In genomic region chr4:54547299-54548097, GRCh38 we compare ENCODE assay signal across 11 cellular contexts.
DNase-seq lines count a peak whose midpoint lies in the region; ATAC-seq, FAIRE-seq and TF ChIP-seq lines count a peak whose summit lies in the region.
"Had no signal": no experiment of that assay in that cellular context is flagged by ENCODE, and none has a peak within 500 bp of the region (broad histone marks: within the 10 kb centered on the region; RNA-seq: fewer than 3 reads in every experiment).

No MANE protein-coding gene starts in this region.

- intact Hi-C loops in HepG2 (cut with micrococcal nuclease; ENCODE audit: unreplicated experiment): no loop called here
- intact Hi-C loops in right lobe of liver (cut with DNase I): no loop called here
- intact Hi-C loops in activated T-helper 1 cell treated with anti-CD3 and anti-CD28 coated beads, Interleukin-12 subunit alpha, Interleukin-12 subunit beta, Interleukin-2, Interleukin-4 antibody, amounts not matched to agents 30 ng/mL and 10 ng/mL and 1 ng/mL, durations not matched to agents 14 hours and 24 hours and 36 hours (cut with micrococcal nuclease): loop anchor here (1.0 to 5.0 kb wide), 4 partner anchors 110 to 485 kb away; partner anchors contain the start of genes CHIC2 and KIT

- peak overlapping the region; percentile 20 for H3K4me3 Mint-ChIP-seq in activated T-helper 1 cell treated with anti-CD3 and anti-CD28 coated beads, Interleukin-12 subunit alpha, Interleukin-12 subunit beta, Interleukin-2, Interleukin-4 antibody, amounts not matched to agents 30 ng/mL and 10 ng/mL and 1 ng/mL, durations not matched to agents 14 hours and 24 hours and 36 hours
- H3K4me3 Mint-ChIP-seq in neural progenitor cell: no peak overlapping the region

- H3K4me1 Mint-ChIP-seq in activated T-helper 1 cell treated with anti-CD3 and anti-CD28 coated beads, Interleukin-12 subunit alpha, Interleukin-12 subunit beta, Interleukin-2, Interleukin-4 antibody, amounts not matched to agents 30 ng/mL and 10 ng/mL and 1 ng/mL, durations not matched to agents 14 hours and 24 hours and 36 hours (ENCODE audit: low read depth): peaks cover 9% of the 10 kb centered on the region
- peaks cover 15% of the 10 kb centered on the region for H3K4me1 Mint-ChIP-seq in neural progenitor cell

- H4K20me1 ChIP-seq in HepG2 (ENCODE audit: insufficient read depth, low read length) (no peaks in the 10 kb centered on the region), neural progenitor cell (ENCODE audit: low read depth) (no peaks in the 10 kb centered on the region)

- POLR2A ChIA-PET in HepG2 (lab: Yijun Ruan, JAX): no interaction called here

- H3K27me3 Mint-ChIP-seq in activated T-helper 1 cell treated with anti-CD3 and anti-CD28 coated beads, Interleukin-12 subunit alpha, Interleukin-12 subunit beta, Interleukin-2, Interleukin-4 antibody, amounts not matched to agents 30 ng/mL and 10 ng/mL and 1 ng/mL, durations not matched to agents 14 hours and 24 hours and 36 hours (ENCODE audit: insufficient read depth): peaks cover 2% of the 10 kb centered on the region
- peaks cover 11% of the 10 kb centered on the region for H3K27me3 Mint-ChIP-seq in neural progenitor cell (ENCODE audit: insufficient read depth, low read depth)

- peak overlapping the region in 2 of 3 experiments; percentile 4 to 14; a peak in 1 of 6 replicates for H3K4me3 ChIP-seq in HepG2 (replicated peaks in 1 of 3; ENCODE audit: insufficient read depth in 1 of 3, low read depth in 2 of 3, low read length in 3 of 3)
- no peak overlapping the region for H3K4me3 ChIP-seq in right lobe of liver
- H3K4me3 ChIP-seq in neural progenitor cell: no peak overlapping the region

- DNase-seq in HepG2 (ENCODE audit: low spot score): no peak
- DNase-seq in right lobe of liver: no peak
- no peak for DNase-seq in activated T-helper 1 cell treated with anti-CD3 and anti-CD28 coated beads, Interleukin-12 subunit alpha, Interleukin-12 subunit beta, Interleukin-2, Interleukin-4 antibody, amounts not matched to agents 30 ng/mL and 10 ng/mL and 1 ng/mL, durations not matched to agents 14 hours and 24 hours and 36 hours (ENCODE audit: low spot score)
- no peak for DNase-seq in Kasumi-1 (lab: John Stamatoyannopoulos, UW)
- no peak for DNase-seq in neural progenitor cell (ENCODE audit: low spot score)
- no peak for DNase-seq in A172 (ENCODE audit: low spot score)
- DNase-seq in NCI-H1436 (lab: John Stamatoyannopoulos, UW): no peak
- DNase-seq: amygdala, C1 segment of cervical spinal cord, hippocampal formation had no signal

- WGBS in HepG2 (ENCODE audit: low lambda C conversion rate): 1% methylated on average over 7 of the region's 7 CpGs
- 34% methylated on average over 7 of the region's 7 CpGs for WGBS in right lobe of liver (ENCODE audit: insufficient coverage, low coverage, low lambda C conversion rate, missing lambda C conversion rate)

- no peak for TF ChIP-seq RAD21 in HepG2 (CRISPR knock-in tag; IDR thresholded peaks at IDR 0.05)

- TF ChIP-seq POLR2A in HepG2 (IDR thresholded peaks at IDR 0.05; ENCODE audit: insufficient read depth in 1 of 2, low read depth in 2 of 2, low read length in 2 of 2) (no peak), right lobe of liver (IDR thresholded peaks at IDR 0.05) (no peak)

- CTCF ChIA-PET in HepG2 (lab: Yijun Ruan, JAX; ENCODE audit: low intra/inter-chr PET ratio, low total read pairs): no interaction called here

- H3K27ac Mint-ChIP-seq in activated T-helper 1 cell treated with anti-CD3 and anti-CD28 coated beads, Interleukin-12 subunit alpha, Interleukin-12 subunit beta, Interleukin-2, Interleukin-4 antibody, amounts not matched to agents 30 ng/mL and 10 ng/mL and 1 ng/mL, durations not matched to agents 14 hours and 24 hours and 36 hours: peak overlapping the region; percentile 90
- H3K27ac Mint-ChIP-seq in neural progenitor cell: no peak overlapping the region

- H2AFZ ChIP-seq in HepG2 (ENCODE audit: low read length) (no peak overlapping the region), neural progenitor cell (replicated peaks) (no peak overlapping the region)

- H3K79me2 ChIP-seq in HepG2 (ENCODE audit: insufficient read depth, low read length): no peaks in the 10 kb centered on the region
- H3K79me2 ChIP-seq in neural progenitor cell (ENCODE audit: low read depth): no peaks in the 10 kb centered on the region

- ATAC-seq in HepG2 (peak; percentile 60), right lobe of liver (no peak), HG03342 (IDR thresholded peaks at IDR 0.05; ENCODE audit: unreplicated experiment) (peak; percentile 70)

- H3K36me3 ChIP-seq in HepG2 (replicated peaks in 1 of 2; ENCODE audit: control insufficient read depth in 1 of 2, insufficient read depth in 2 of 2, low read length in 2 of 2): no peaks in the 10 kb centered on the region
- H3K36me3 ChIP-seq in right lobe of liver: no peaks in the 10 kb centered on the region
- H3K36me3 ChIP-seq in neural progenitor cell: no peaks in the 10 kb centered on the region

- H3K36me3 Mint-ChIP-seq in activated T-helper 1 cell treated with anti-CD3 and anti-CD28 coated beads, Interleukin-12 subunit alpha, Interleukin-12 subunit beta, Interleukin-2, Interleukin-4 antibody, amounts not matched to agents 30 ng/mL and 10 ng/mL and 1 ng/mL, durations not matched to agents 14 hours and 24 hours and 36 hours (ENCODE audit: low read depth): no peaks in the 10 kb centered on the region
- H3K36me3 Mint-ChIP-seq in neural progenitor cell: no peaks in the 10 kb centered on the region

- TF ChIP-seq EP300 in HepG2 (IDR thresholded peaks at IDR 0.05; ENCODE audit: low read depth in 2 of 2, low read length in 2 of 2) (no peak), HepG2 (CRISPR knock-in tag; IDR thresholded peaks at IDR 0.05; ENCODE audit: borderline replicate concordance) (no peak)

- H3K4me2 ChIP-seq in HepG2 (ENCODE audit: low read depth, low read length) (peak overlapping the region; percentile 59), neural progenitor cell (no peak overlapping the region)

- H3K27me3 ChIP-seq in HepG2 (ENCODE audit: control insufficient read depth in 1 of 2, insufficient read depth in 2 of 2, low read length in 2 of 2): peaks cover 0 to 6% of the 10 kb centered on the region in 2 experiments; a peak in 1 of 5 replicates
- H3K27me3 ChIP-seq in right lobe of liver: no peaks in the 10 kb centered on the region
- H3K27me3 ChIP-seq in neural progenitor cell: no peaks in the 10 kb centered on the region

- in situ Hi-C loops in HepG2 (cut with HindIII; ENCODE audit: extremely low pct_ligation_motif_present, low pct_unique_long_range_greater_than_20kb): no loop called here

- H3K9me3 ChIP-seq in HepG2 (ENCODE audit: low read length) (no peaks in the 10 kb centered on the region), right lobe of liver (no peaks in the 10 kb centered on the region), neural progenitor cell (ENCODE audit: low read depth) (no peaks in the 10 kb centered on the region)

- BruUV-seq in HepG2 (replicated peaks; lab: Mats Ljungman, UMichigan): no TSS peak

- peaks cover 11% of the 10 kb centered on the region for H3K4me1 ChIP-seq in HepG2 (ENCODE audit: insufficient read depth, low read length)
- no peaks in the 10 kb centered on the region for H3K4me1 ChIP-seq in right lobe of liver
- H3K4me1 ChIP-seq in neural progenitor cell: peaks cover 12% of the 10 kb centered on the region

- FAIRE-seq in HepG2 (lab: Jason Lieb, UNC): no peak

- TF ChIP-seq CTCF in HepG2 (CRISPR knock-in tag; IDR thresholded peaks at IDR 0.05): no peak
- no peak for TF ChIP-seq CTCF in right lobe of liver (IDR thresholded peaks at IDR 0.05)
- TF ChIP-seq CTCF in neural progenitor cell (IDR thresholded peaks at IDR 0.05): no peak

- H3K9me3 Mint-ChIP-seq in activated T-helper 1 cell treated with anti-CD3 and anti-CD28 coated beads, Interleukin-12 subunit alpha, Interleukin-12 subunit beta, Interleukin-2, Interleukin-4 antibody, amounts not matched to agents 30 ng/mL and 10 ng/mL and 1 ng/mL, durations not matched to agents 14 hours and 24 hours and 36 hours: no peaks in the 10 kb centered on the region
- no peaks in the 10 kb centered on the region for H3K9me3 Mint-ChIP-seq in neural progenitor cell

- H3K27ac ChIP-seq in HepG2 (ENCODE audit: extremely low read length, insufficient read depth, low read length): no peak overlapping the region
- H3K27ac ChIP-seq in right lobe of liver: no peak overlapping the region
- H3K27ac ChIP-seq in neural progenitor cell: no peak overlapping the region

- peaks cover 3% of the 10 kb centered on the region for H3F3A ChIP-seq in neural progenitor cell (ENCODE audit: low read depth)

- H3K9ac ChIP-seq in HepG2 (ENCODE audit: insufficient read depth, low read depth, low read length) (no peak overlapping the region), neural progenitor cell (no peak overlapping the region)

TF ChIP-seq in HepG2, 621 proteins besides CTCF, POLR2A, EP300 and RAD21 (continues in another document):
- no peak for TF ChIP-seq AKAP8 (CRISPR knock-in tag; IDR thresholded peaks at IDR 0.05)
- TF ChIP-seq ZNF263 (CRISPR knock-in tag; IDR thresholded peaks at IDR 0.05): peak; percentile 43; the same call in 1 of the 2 replicates
- peak; percentile 40; the same call in 1 of the 2 replicates for TF ChIP-seq PATZ1 (CRISPR knock-in tag; IDR thresholded peaks at IDR 0.05)
- no peak for TF ChIP-seq HMG20B (CRISPR knock-in tag; conservative IDR thresholded peaks at IDR 0.05)

Comparison
In these comparisons a context has a peak if more than half of its experiments do, and no peak if none do; other contexts are left out.
1. ATAC-seq: peak in HepG2 (single experiment) and HG03342 (single experiment); none in right lobe of liver (0 of 4).
2. H3K4me3 ChIP-seq: peak in HepG2 (2 of 3); none in right lobe of liver (0 of 3) and neural progenitor cell (single experiment).